10 cellular contexts compared by ENCODE assay signal in genomic region chr3:195154111-195154791, GRCh38.
DNase-seq lines count a peak whose midpoint lies in the region; ATAC-seq, FAIRE-seq and TF ChIP-seq lines count a peak whose summit lies in the region.
"Had no signal": no experiment of that assay in that cellular context is flagged by ENCODE, and none has a peak within 500 bp of the region (broad histone marks: within the 10 kb centered on the region; RNA-seq: fewer than 3 reads in every experiment).

No MANE protein-coding gene starts in this region.

- DNase-seq in astrocyte of the spinal cord (ENCODE audit: low read depth, low spot score) (peak; percentile 54), HepG2 (ENCODE audit: low spot score) (no peak), stomach (no peak), omental fat pad (ENCODE audit: low spot score) (no peak)
- DNase-seq in activated CD8-positive, alpha-beta memory T cell treated with anti-CD3 and anti-CD28 coated beads, Interleukin-2, amount 50 U/mL, for 4 hours: no peak
- DNase-seq: activated naive CD4-positive, alpha-beta T cell had no signal

- H3K27me3 ChIP-seq in HUES64 (ENCODE audit: insufficient read depth, low read length): no peaks in the 10 kb centered on the region
- no peaks in the 10 kb centered on the region for H3K27me3 ChIP-seq in HepG2 (ENCODE audit: control insufficient read depth in 1 of 2, insufficient read depth in 2 of 2, low read length in 2 of 2)
- H3K27me3 ChIP-seq in stomach: no peaks in the 10 kb centered on the region
- H3K27me3 ChIP-seq: tibial artery had no signal

- WGBS in HUES64: 69% methylated on average over 16 of the region's 16 CpGs
- 90% methylated on average over 16 of the region's 16 CpGs for WGBS in HepG2 (ENCODE audit: low lambda C conversion rate)
- 27 to 37% (median 34%) methylated on average over 16 of the region's 16 CpGs for WGBS in stomach, 5 donors

- no peak for TF ChIP-seq EP300 in HepG2 (IDR thresholded peaks at IDR 0.05; ENCODE audit: low read depth in 2 of 2, low read length in 2 of 2)
- TF ChIP-seq EP300 in HepG2 (CRISPR knock-in tag; IDR thresholded peaks at IDR 0.05; ENCODE audit: borderline replicate concordance): no peak
- no peak for TF ChIP-seq EP300 in stomach (IDR thresholded peaks at IDR 0.05)

- BruUV-seq in HepG2 (replicated peaks; lab: Mats Ljungman, UMichigan): no TSS peak

- TF ChIP-seq CTCF in astrocyte of the spinal cord (IDR thresholded peaks at IDR 0.05; ENCODE audit: low read depth, low read length) (no peak), HepG2 (CRISPR knock-in tag; IDR thresholded peaks at IDR 0.05) (no peak), stomach (IDR thresholded peaks at IDR 0.05) (no peak), omental fat pad (IDR thresholded peaks at IDR 0.05) (no peak)

- no peak overlapping the region for H3K4me2 ChIP-seq in HepG2 (ENCODE audit: low read depth, low read length)

- FAIRE-seq in HepG2 (lab: Jason Lieb, UNC): no peak

- no peak overlapping the region for H3K4me3 ChIP-seq in HUES64 (ENCODE audit: low read length)
- H3K4me3 ChIP-seq in astrocyte of the spinal cord (ENCODE audit: low read depth, low read length): no peak overlapping the region
- no peak overlapping the region for H3K4me3 ChIP-seq in HepG2 (replicated peaks in 1 of 3; ENCODE audit: insufficient read depth in 1 of 3, low read depth in 2 of 3, low read length in 3 of 3)
- no peak overlapping the region for H3K4me3 ChIP-seq in stomach
- H3K4me3 ChIP-seq: tibial artery had no signal

- ATAC-seq in HepG2 (no peak; the same call in 2 of the 3 replicates), omental fat pad (ENCODE audit: low FRiP score) (no peak), GM19324 (IDR thresholded peaks at IDR 0.05; ENCODE audit: low FRiP score, unreplicated experiment) (no peak), HG03457 (IDR thresholded peaks at IDR 0.05; ENCODE audit: unreplicated experiment) (no peak)

- TF ChIP-seq POLR2A in HepG2 (IDR thresholded peaks at IDR 0.05; ENCODE audit: insufficient read depth in 1 of 2, low read depth in 2 of 2, low read length in 2 of 2) (no peak), stomach (IDR thresholded peaks at IDR 0.05) (no peak)

- H2AFZ ChIP-seq in HepG2 (ENCODE audit: low read length): no peak overlapping the region

- TF ChIP-seq RAD21 in HepG2 (CRISPR knock-in tag; IDR thresholded peaks at IDR 0.05): no peak

- intact Hi-C loops in HepG2 (cut with micrococcal nuclease; ENCODE audit: unreplicated experiment) (no loop called here), stomach (cut with DNase I; ENCODE audit: low total_unique reads) (no loop called here)

- H3K9me3 ChIP-seq in HUES64 (ENCODE audit: insufficient read depth, low read depth, low read length): no peaks in the 10 kb centered on the region
- H3K9me3 ChIP-seq in HepG2 (ENCODE audit: low read length): no peaks in the 10 kb centered on the region
- no peaks in the 10 kb centered on the region for H3K9me3 ChIP-seq in stomach
- H3K9me3 ChIP-seq: tibial artery had no signal

- in situ Hi-C loops in astrocyte of the spinal cord (cut with HindIII; ENCODE audit: low sequenced_read_pairs) (no loop called here), HepG2 (cut with HindIII; ENCODE audit: extremely low pct_ligation_motif_present, low pct_unique_long_range_greater_than_20kb) (no loop called here)

- CTCF ChIA-PET in HepG2 (lab: Yijun Ruan, JAX; ENCODE audit: low intra/inter-chr PET ratio, low total read pairs): no interaction called here

- H3K4me1 ChIP-seq in HUES64 (ENCODE audit: insufficient read depth, low read length): peaks cover 62% of the 10 kb centered on the region
- peaks cover 80% of the 10 kb centered on the region for H3K4me1 ChIP-seq in HepG2 (ENCODE audit: insufficient read depth, low read length)
- peaks cover 67 to 88% (median 79%) of the 10 kb centered on the region in 4 donors for H3K4me1 ChIP-seq in stomach

- POLR2A ChIA-PET in HepG2 (lab: Yijun Ruan, JAX): interaction anchor here (0.8 to 1.5 kb wide), 6 partner anchors 10 to 521 kb away, joined by 3 to 8 read pairs (median 4); partner anchors contain the start of gene TMEM44

- peaks cover 8% of the 10 kb centered on the region for H3K79me2 ChIP-seq in HepG2 (ENCODE audit: insufficient read depth, low read length)

- no peaks in the 10 kb centered on the region for H4K20me1 ChIP-seq in HepG2 (ENCODE audit: insufficient read depth, low read length)

- H3K9ac ChIP-seq in HUES64 (ENCODE audit: low read depth, low read length) (no peak overlapping the region), HepG2 (ENCODE audit: insufficient read depth, low read depth, low read length) (peak overlapping the region; percentile 1)

- H3K27ac ChIP-seq in HUES64 (ENCODE audit: low read depth, low read length) (peak overlapping the region; percentile 58; the same call in 1 of the 2 replicates), HepG2 (ENCODE audit: extremely low read length, insufficient read depth, low read length) (peak overlapping the region; percentile 82), stomach (peak overlapping the region; percentile 84 to 92 (median 87))

- peaks cover 4% of the 10 kb centered on the region; the same call in 1 of the 2 replicates for H3K36me3 ChIP-seq in HUES64 (ENCODE audit: insufficient read depth, low read length)
- 0 out of 5 replicates have a peak, but pooled peaks cover 2 to 7% of the 10 kb centered on the region in 2 experiments for H3K36me3 ChIP-seq in HepG2 (replicated peaks in 1 of 2; ENCODE audit: control insufficient read depth in 1 of 2, insufficient read depth in 2 of 2, low read length in 2 of 2)
- no peaks in the 10 kb centered on the region for H3K36me3 ChIP-seq in stomach
- H3K36me3 ChIP-seq: tibial artery had no signal

TF ChIP-seq in HepG2, 621 proteins besides CTCF, POLR2A, EP300 and RAD21 (continues in another document):
- TF ChIP-seq AHDC1 (CRISPR knock-in tag; IDR thresholded peaks at IDR 0.05; ENCODE audit: borderline replicate concordance) (no peak), HNF4A (CRISPR knock-in tag; IDR thresholded peaks at IDR 0.05) (no peak), KAT2B (IDR thresholded peaks at IDR 0.05; ENCODE audit: borderline replicate concordance, low read depth, low read length) (no peak), CENPBD1 (CRISPR knock-in tag; IDR thresholded peaks at IDR 0.05; ENCODE audit: borderline replicate concordance, low read depth) (no peak), SMAD9 (CRISPR knock-in tag; IDR thresholded peaks at IDR 0.05) (no peak), TFAP4 (IDR thresholded peaks at IDR 0.05; ENCODE audit: borderline replicate concordance, low read depth) (peak; percentile 44; the same call in 1 of the 2 replicates), ZNF235 (CRISPR knock-in tag; IDR thresholded peaks at IDR 0.05; ENCODE audit: borderline replicate concordance) (no peak)
